Comparison of ENCODE assay signal across 12 cellular contexts in the genomic region with DNA sequence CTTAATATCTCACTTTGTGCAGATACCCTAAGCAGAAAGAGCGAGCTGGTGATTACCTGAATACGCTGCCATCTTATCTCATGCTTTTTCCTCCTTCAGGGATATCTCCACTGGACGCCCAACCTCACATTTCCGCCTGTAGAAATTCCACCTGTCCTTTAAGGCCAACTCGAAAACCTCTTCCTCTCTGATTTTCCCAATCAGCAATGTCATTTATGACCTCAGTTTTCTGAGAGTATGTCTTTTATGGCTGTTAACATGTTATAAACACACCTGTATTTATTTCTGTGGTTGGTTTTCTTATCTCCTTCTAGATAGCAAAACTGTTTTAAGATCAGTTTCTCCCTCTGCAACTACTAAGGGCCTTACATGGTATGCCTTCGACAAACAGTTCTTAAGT. TPM values are rescaled to one million over a fixed set of nuclear protein-coding genes. Genes with fewer than 3 reads are reported as not detected.
DNase-seq lines count a peak whose midpoint lies in the region; ATAC-seq and TF ChIP-seq lines count a peak whose summit lies in the region.
"Had no signal": no experiment of that assay in that cellular context is flagged by ENCODE, and none has a peak within 500 bp of the region (broad histone marks: within the 10 kb centered on the region; RNA-seq: fewer than 3 reads in every experiment).

No MANE protein-coding gene starts in this region.

- peaks cover 79 to 87% (median 85%) of the 10 kb centered on the region in 3 donors for H3K4me1 Mint-ChIP-seq in T-cell

- H3K9me3 ChIP-seq in HUES6 (ENCODE audit: control insufficient read depth, insufficient read depth, low read depth, low read length) (no peaks in the 10 kb centered on the region), gastrocnemius medialis (no peaks in the 10 kb centered on the region)

- TF ChIP-seq CTCF in gastrocnemius medialis (IDR thresholded peaks at IDR 0.05 in 4 of 5, conservative IDR thresholded peaks at IDR 0.05 in 1 of 5), result no peak
- no peak for TF ChIP-seq CTCF in GM13977 (IDR thresholded peaks at IDR 0.05; ENCODE audit: extremely low read depth, insufficient read depth, missing control alignments)

- DNase-seq in T-cell, result no peak
- no peak for DNase-seq in epithelial cell of prostate (ENCODE audit: low read depth, low spot score)
- no peak for DNase-seq in gastrocnemius medialis
- DNase-seq in EL, result no peak
- no peak for DNase-seq in GM13977 (ENCODE audit: low spot score)
- no peak for DNase-seq in MV-4-11 (lab: John Stamatoyannopoulos, UW)
- DNase-seq: IMR-90, NCI-H510A treated with DMSO at 0.1 percent for 48 hours, T-helper 9 cell had no signal

- H3K9ac ChIP-seq in HUES6 (ENCODE audit: low read length), result no peak overlapping the region

- CTCF ChIA-PET in T-cell (lab: Charles Lee), result interaction anchor here (1.2 to 11.1 kb wide), 14 partner anchors 11 to 94 kb away, joined by 4 to 148 read pairs (median 12); no protein-coding TSS in a partner anchor

- H3K4me3 Mint-ChIP-seq in T-cell, result peak overlapping the region; percentile 84 to 91 (median 88)

- H3K27ac ChIP-seq in HUES6 (ENCODE audit: low read depth, low read length) (no peak overlapping the region), epithelial cell of prostate (peak overlapping the region; percentile 82), gastrocnemius medialis (peak overlapping the region in 3 of 4 donors; percentile 89 to 90 (median 90))

- no peaks in the 10 kb centered on the region for H3K27me3 Mint-ChIP-seq in T-cell

- 0 out of 2 replicates have a peak, but pooled peaks cover 4% of the 10 kb centered on the region for H3K4me1 ChIP-seq in HUES6 (ENCODE audit: control insufficient read depth, insufficient read depth, low read length)
- peaks cover 37 to 48% of the 10 kb centered on the region in 2 donors for H3K4me1 ChIP-seq in gastrocnemius medialis

- no peaks in the 10 kb centered on the region for H3K9me3 Mint-ChIP-seq in T-cell

- H3K27me3 ChIP-seq in HUES6 (ENCODE audit: control insufficient read depth, insufficient read depth, low read length) (peaks cover 43% of the 10 kb centered on the region), gastrocnemius medialis (no peaks in the 10 kb centered on the region)

- peaks cover 16% of the 10 kb centered on the region for H3K36me3 Mint-ChIP-seq in T-cell

- peak overlapping the region; percentile 75 for H3K4me3 ChIP-seq in HUES6 (ENCODE audit: low read depth, low read length)
- H3K4me3 ChIP-seq in gastrocnemius medialis, result no peak overlapping the region

- in situ Hi-C loops in gastrocnemius medialis (cut with MboI; ENCODE audit: low sequenced_read_pairs in 4 of 4) (loop anchor here (5.0 to 10.0 kb wide), 3 partner anchors 38 to 45 kb away; no protein-coding TSS in a partner anchor), GM13977 (cut with MboI; ENCODE audit: low pct_unique_long_range_greater_than_20kb, low sequenced_read_pairs, unreplicated experiment) (loop anchor here (5.0 kb wide), 1 partner anchor 43 kb away; no protein-coding TSS in a partner anchor)

- TF ChIP-seq POLR2A in gastrocnemius medialis (IDR thresholded peaks at IDR 0.05), result no peak

- peak overlapping the region; percentile 90 to 92 for H3K27ac Mint-ChIP-seq in T-cell

- no peaks in the 10 kb centered on the region for H3K36me3 ChIP-seq in HUES6 (ENCODE audit: control insufficient read depth, insufficient read depth, low read length)
- H3K36me3 ChIP-seq in gastrocnemius medialis, result no peaks in the 10 kb centered on the region

- POLR2A ChIA-PET in T-cell (lab: Charles Lee), result interaction anchor here (0.6 to 1.6 kb wide), 5 partner anchors 13 to 100 kb away, joined by 3 to 5 read pairs (median 3); no protein-coding TSS in a partner anchor

- no peak for ATAC-seq in T-cell (replicated peaks in 1 of 4)
- ATAC-seq in gastrocnemius medialis, result no peak
- no peak for ATAC-seq in GM18858 (IDR thresholded peaks at IDR 0.05; ENCODE audit: unreplicated experiment)

- intact Hi-C loops in gastrocnemius medialis (cut with DNase I; ENCODE audit: low total_unique reads), result loop anchor here (1.0 kb wide), 1 partner anchor 42 kb away; no protein-coding TSS in a partner anchor

RNA-seq across cellular contexts. Expression of a gene that starts 41.1 kb away (rescaled TPM):
- total RNA-seq in T-cell (1 to 10 TPM in 2 of 5 donors, under 1 TPM in 3; 0.57 to 1.6 (median 0.83) TPM), gastrocnemius medialis (10 to 100 TPM; 13.6 to 31.7 (median 20.7) TPM)
- total RNA-seq: G401, IMR-90 had no signal

Comparison
In these comparisons a context has a peak if more than half of its experiments do, and no peak if none do; other contexts are left out.
1. RNA of a gene that starts 41.1 kb away (total RNA-seq): 13.6 to 31.7 TPM in gastrocnemius medialis; 0.57 to 1.6 TPM in T-cell; every median in the first group is over 4 times any median in the second.